ENCODE assay signal across 1 cellular context in genomic region chr1:156760796-156761104, GRCh38.
A peak's percentile ranks its signal among the peaks of the same experiment; 100 is the strongest.
TF ChIP-seq lines count a peak whose summit lies in the region.

No MANE protein-coding gene starts in this region.

TF ChIP-seq in K562, 482 proteins besides CTCF, POLR2A, EP300 and RAD21:
- TF ChIP-seq HEY1 (CRISPR knock-in tag; IDR thresholded peaks at IDR 0.05; ENCODE audit: borderline replicate concordance) (no peak), CXXC5 (CRISPR knock-in tag; IDR thresholded peaks at IDR 0.05) (0 out of 2 replicates have a peak, but pooled peaks have one; percentile 15), EP400 (IDR thresholded peaks at IDR 0.05) (no peak), NCOR1 (IDR thresholded peaks at IDR 0.05) (0 out of 2 replicates have a peak, but pooled peaks have one; percentile 22), ARID1B (IDR thresholded peaks at IDR 0.05) (no peak), MED1 (CRISPR knock-in tag; IDR thresholded peaks at IDR 0.05; ENCODE audit: borderline replicate concordance) (no peak), RHOXF2B (CRISPR knock-in tag; conservative IDR thresholded peaks at IDR 0.05) (no peak), KLF16 (IDR thresholded peaks at IDR 0.05) (no peak), ZNF133 (CRISPR knock-in tag; IDR thresholded peaks at IDR 0.05) (no peak), DPF2 (IDR thresholded peaks at IDR 0.05) (0 out of 2 replicates have a peak, but pooled peaks have one; percentile 8), SIN3A (IDR thresholded peaks at IDR 0.05; ENCODE audit: borderline replicate concordance in 2 of 2, control insufficient read depth in 1 of 2, low read depth in 2 of 2, low read length in 2 of 2) (no peak), SMARCA4 (IDR thresholded peaks at IDR 0.05) (0 out of 2 replicates have a peak, but pooled peaks have one; percentile 19), CBFA2T2 (conservative IDR thresholded peaks at IDR 0.05) (peak; percentile 39; the same call in 1 of the 2 replicates), CBFA2T3 (IDR thresholded peaks at IDR 0.05) (peak; percentile 66), MNT (conservative IDR thresholded peaks at IDR 0.05) (no peak)
- TF ChIP-seq, protein P1, sequence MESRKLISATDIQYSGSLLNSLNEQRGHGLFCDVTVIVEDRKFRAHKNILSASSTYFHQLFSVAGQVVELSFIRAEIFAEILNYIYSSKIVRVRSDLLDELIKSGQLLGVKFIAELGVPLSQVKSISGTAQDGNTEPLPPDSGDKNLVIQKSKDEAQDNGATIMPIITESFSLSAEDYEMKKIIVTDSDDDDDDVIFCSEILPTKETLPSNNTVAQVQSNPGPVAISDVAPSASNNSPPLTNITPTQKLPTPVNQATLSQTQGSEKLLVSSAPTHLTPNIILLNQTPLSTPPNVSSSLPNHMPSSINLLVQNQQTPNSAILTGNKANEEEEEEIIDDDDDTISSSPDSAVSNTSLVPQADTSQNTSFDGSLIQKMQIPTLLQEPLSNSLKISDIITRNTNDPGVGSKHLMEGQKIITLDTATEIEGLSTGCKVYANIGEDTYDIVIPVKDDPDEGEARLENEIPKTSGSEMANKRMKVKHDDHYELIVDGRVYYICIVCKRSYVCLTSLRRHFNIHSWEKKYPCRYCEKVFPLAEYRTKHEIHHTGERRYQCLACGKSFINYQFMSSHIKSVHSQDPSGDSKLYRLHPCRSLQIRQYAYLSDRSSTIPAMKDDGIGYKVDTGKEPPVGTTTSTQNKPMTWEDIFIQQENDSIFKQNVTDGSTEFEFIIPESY (CRISPR knock-in tag; IDR thresholded peaks at IDR 0.05), result peak; percentile 65; the same call in 1 of the 2 replicates
